Comparison of ENCODE assay signal across 11 cellular contexts in the genomic region with DNA sequence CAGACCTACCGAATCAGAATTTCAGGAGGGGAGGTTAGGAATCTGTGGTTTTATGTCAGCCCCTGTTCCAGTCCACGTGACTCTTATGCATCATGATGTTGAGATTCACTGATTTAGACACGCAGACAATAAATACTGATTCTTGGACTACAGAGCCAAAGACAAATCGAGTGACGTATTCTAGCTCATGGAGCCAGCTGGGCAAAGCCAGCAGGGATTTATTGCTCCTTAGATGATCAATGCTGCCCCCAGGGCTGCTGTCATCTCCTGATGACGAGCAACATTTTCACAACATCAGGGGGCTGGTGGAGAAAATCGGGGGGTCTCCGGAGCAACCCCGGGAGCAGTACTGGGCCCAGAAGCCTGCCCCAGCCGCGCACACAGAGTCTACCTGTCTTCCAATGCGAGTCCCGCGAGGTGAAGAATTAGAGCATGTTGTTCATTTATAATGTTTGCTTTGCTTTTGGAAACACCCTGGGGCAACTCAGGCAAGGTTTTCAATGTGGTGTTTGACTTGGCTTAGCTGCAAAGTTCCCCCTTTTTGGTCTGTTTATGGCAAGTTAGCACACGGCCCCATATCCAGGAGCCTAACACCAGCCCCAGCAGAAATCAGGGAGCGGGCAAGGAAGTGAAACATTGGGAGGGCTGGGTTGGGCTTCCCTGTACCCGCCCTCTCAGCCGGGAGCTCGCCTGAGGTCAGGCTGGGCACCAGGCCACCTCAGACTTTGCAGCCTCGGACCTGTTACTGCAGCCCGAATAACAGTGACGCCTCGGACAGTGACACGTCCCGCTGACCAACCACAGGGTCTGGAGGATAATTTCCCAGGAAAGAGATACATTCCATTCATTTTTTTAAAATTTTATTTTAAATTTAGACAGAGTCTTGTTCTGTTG. TPM values are rescaled to one million over a fixed set of nuclear protein-coding genes. Genes with fewer than 3 reads are reported as not detected.
DNase-seq lines count a peak whose midpoint lies in the region; ATAC-seq and TF ChIP-seq lines count a peak whose summit lies in the region.
"Had no signal": no experiment of that assay in that cellular context is flagged by ENCODE, and none has a peak within 500 bp of the region (broad histone marks: within the 10 kb centered on the region; RNA-seq: fewer than 3 reads in every experiment).

No MANE protein-coding gene starts in this region.

- TF ChIP-seq CTCF in RWPE2 (IDR thresholded peaks at IDR 0.05; ENCODE audit: poor library complexity, severe bottlenecking) (no peak), fibroblast of villous mesenchyme (IDR thresholded peaks at IDR 0.05; ENCODE audit: insufficient read depth, low read depth, low read length) (no peak), prostate gland (IDR thresholded peaks at IDR 0.05) (no peak)

- TF ChIP-seq POLR2A in prostate gland (IDR thresholded peaks at IDR 0.05), result no peak

- H3K27ac Mint-ChIP-seq in stimulated activated naive B cell treated with anti-CD40 and anti-IgM and Interleukin-4, amounts not matched to agents 10 μg/mL and 1 μg/mL and 100 μg/mL, for 72 hours, result no peak overlapping the region
- H3K27ac Mint-ChIP-seq: progenitor cell of endocrine pancreas had no signal

- H3K4me1 Mint-ChIP-seq in stimulated activated naive B cell treated with anti-CD40 and anti-IgM and Interleukin-4, amounts not matched to agents 10 μg/mL and 1 μg/mL and 100 μg/mL, for 72 hours, result no peaks in the 10 kb centered on the region

- H3K9me3 Mint-ChIP-seq in stimulated activated naive B cell treated with anti-CD40 and anti-IgM and Interleukin-4, amounts not matched to agents 10 μg/mL and 1 μg/mL and 100 μg/mL, for 72 hours, result peaks cover 2 to 4% of the 10 kb centered on the region in 2 donors

- WGBS in prostate gland, result 36% methylated on average over 25 of the region's 25 CpGs

- no peaks in the 10 kb centered on the region for H3K36me3 Mint-ChIP-seq in stimulated activated naive B cell treated with anti-CD40 and anti-IgM and Interleukin-4, amounts not matched to agents 10 μg/mL and 1 μg/mL and 100 μg/mL, for 72 hours

- ATAC-seq in RWPE2 (ENCODE audit: low read depth) (peak; percentile 96), HG03442 (IDR thresholded peaks at IDR 0.05; ENCODE audit: unreplicated experiment) (no peak)
- no peak for ATAC-seq in stimulated activated naive B cell treated with anti-CD40 and anti-IgM and Interleukin-4, amounts not matched to agents 10 μg/mL and 1 μg/mL and 100 μg/mL, for 72 hours (replicated peaks)

- no peak overlapping the region for H3K4me3 ChIP-seq in RWPE2 (ENCODE audit: severe bottlenecking)
- no peak overlapping the region for H3K4me3 ChIP-seq in fibroblast of villous mesenchyme (ENCODE audit: low read depth, low read length)
- H3K4me3 ChIP-seq in prostate gland, result no peak overlapping the region
- H3K4me3 ChIP-seq: tibial nerve had no signal

- no peaks in the 10 kb centered on the region for H3K9me3 ChIP-seq in RWPE2 (ENCODE audit: severe bottlenecking)
- no peaks in the 10 kb centered on the region for H3K9me3 ChIP-seq in prostate gland
- H3K9me3 ChIP-seq: tibial nerve had no signal

- H3K4me1 ChIP-seq in RWPE2 (ENCODE audit: insufficient read depth, poor library complexity, severe bottlenecking) (peaks cover 15% of the 10 kb centered on the region), prostate gland (replicated peaks) (peaks cover 15% of the 10 kb centered on the region)

- H3K27ac ChIP-seq in RWPE2 (ENCODE audit: poor library complexity, severe bottlenecking), result peak overlapping the region; percentile 64
- H3K27ac ChIP-seq in prostate gland, result peak overlapping the region; percentile 79 to 82
- H3K27ac ChIP-seq: tibial nerve had no signal

- H3K27me3 Mint-ChIP-seq in stimulated activated naive B cell treated with anti-CD40 and anti-IgM and Interleukin-4, amounts not matched to agents 10 μg/mL and 1 μg/mL and 100 μg/mL, for 72 hours, result no peaks in the 10 kb centered on the region

- H3K27me3 ChIP-seq in RWPE2 (ENCODE audit: insufficient read depth, poor library complexity, severe bottlenecking) (no peaks in the 10 kb centered on the region), prostate gland (replicated peaks; ENCODE audit: insufficient read depth) (no peaks in the 10 kb centered on the region)
- H3K27me3 ChIP-seq: tibial nerve had no signal

- no peaks in the 10 kb centered on the region for H3K36me3 ChIP-seq in RWPE2 (ENCODE audit: low read depth)
- no peaks in the 10 kb centered on the region for H3K36me3 ChIP-seq in prostate gland
- H3K36me3 ChIP-seq: tibial nerve had no signal

- no peak overlapping the region for H3K4me3 Mint-ChIP-seq in stimulated activated naive B cell treated with anti-CD40 and anti-IgM and Interleukin-4, amounts not matched to agents 10 μg/mL and 1 μg/mL and 100 μg/mL, for 72 hours

- intact Hi-C loops in prostate gland (cut with DNase I), result loop anchor here (10.0 kb wide), 1 partner anchor 515 kb away; no protein-coding TSS in a partner anchor

- DNase-seq in EL (peak; percentile 77), RWPE2 (ENCODE audit: low spot score) (peak; percentile 69), fibroblast of villous mesenchyme (ENCODE audit: low read depth) (peak; percentile 57), prostate gland (ENCODE audit: low spot score) (peak; percentile 87), NCI-H2107 (lab: John Stamatoyannopoulos, UW) (no peak), NCI-H526 treated with DMSO at 0.1 percent for 48 hours (lab: John Stamatoyannopoulos, UW) (no peak)
- DNase-seq in stimulated activated naive B cell treated with anti-CD40 and anti-IgM and Interleukin-4, amounts not matched to agents 10 μg/mL and 1 μg/mL and 100 μg/mL, for 72 hours, result no peak
- DNase-seq: Calu3 had no signal

RNA-seq across cellular contexts. Expression of a gene that starts 19.9 kb away (rescaled TPM):
- total RNA-seq in fibroblast of villous mesenchyme, result under 0.01 TPM in 1 of 2 replicates, not detected in the other
- total RNA-seq in prostate gland, result not detected
- total RNA-seq: Calu3, progenitor cell of endocrine pancreas had no signal

Comparison
In these comparisons a context has a peak if more than half of its experiments do, and no peak if none do; other contexts are left out.
1. DNase-seq: peak in EL (single experiment), RWPE2 (single experiment), fibroblast of villous mesenchyme (single experiment) and prostate gland (single experiment); none in NCI-H2107 (single experiment), stimulated activated naive B cell treated with anti-CD40 and anti-IgM and Interleukin-4, amounts not matched to agents 10 μg/mL and 1 μg/mL and 100 μg/mL, for 72 hours (single experiment) and NCI-H526 treated with DMSO at 0.1 percent for 48 hours (single experiment).